ENCODE assay signal across 8 cellular contexts in the genomic region with DNA sequence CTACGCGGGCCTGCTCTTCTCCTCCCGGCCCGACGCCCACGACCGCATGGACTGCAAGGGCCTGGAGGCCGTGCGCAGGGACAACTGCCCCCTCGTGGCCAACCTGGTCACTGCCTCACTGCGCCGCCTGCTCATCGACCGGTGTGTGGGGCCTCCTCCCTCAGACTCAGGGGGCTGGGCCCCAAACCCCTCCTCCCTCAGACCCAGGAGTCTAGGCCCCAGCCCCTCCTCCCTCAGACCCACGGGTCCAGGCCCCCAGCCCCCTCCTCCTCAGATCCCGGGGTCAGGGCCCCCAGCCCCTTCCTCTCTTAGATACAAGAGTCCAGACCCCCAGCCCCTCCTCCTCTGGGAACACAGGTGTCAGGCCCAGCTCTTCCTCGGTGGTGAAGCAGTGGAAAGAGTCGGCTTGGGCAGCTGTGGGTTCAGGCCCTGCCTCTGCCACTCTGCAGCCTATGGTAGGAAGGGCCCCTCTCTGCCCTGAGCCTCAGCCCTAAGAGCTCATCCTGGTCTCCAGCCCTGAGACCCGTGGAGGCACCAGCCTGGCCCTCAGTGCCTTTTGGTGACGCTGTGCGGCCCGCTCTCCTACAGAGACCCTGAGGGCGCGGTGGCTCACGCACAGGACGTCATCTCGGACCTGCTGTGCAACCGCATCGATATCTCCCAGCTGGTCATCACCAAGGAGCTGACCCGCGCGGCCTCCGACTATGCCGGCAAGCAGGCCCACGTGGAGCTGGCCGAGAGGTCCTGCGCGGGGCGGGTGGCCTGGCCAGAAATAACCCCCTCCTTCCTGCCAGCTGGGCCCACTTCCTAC. TPM values are rescaled to one million over a fixed set of nuclear protein-coding genes. Genes with fewer than 3 reads are reported as not detected.
A peak's percentile ranks its signal among the peaks of the same experiment; 100 is the strongest.
DNase-seq lines count a peak whose midpoint lies in the region; ATAC-seq and TF ChIP-seq lines count a peak whose summit lies in the region.

No MANE protein-coding gene starts in this region.

- DNase-seq in Calu3 (peak; percentile 45), H4 (ENCODE audit: low spot score) (peak; percentile 64), NCI-H82 treated with DMSO at 0.1 percent for 48 hours (lab: John Stamatoyannopoulos, UW; ENCODE audit: unreplicated experiment) (peak; percentile 3), activated T-cell treated with anti-CD3 and anti-CD28 coated beads for 1 hour (ENCODE audit: low read depth) (peak; percentile 68), erythroblast (lab: John Stamatoyannopoulos, UW) (peak; percentile 86 to 90), natural killer cell (peak; percentile 72)

- H3K4me1 Mint-ChIP-seq in Calu3 (ENCODE audit: low read depth, unreplicated experiment) (no peaks in the 10 kb centered on the region), natural killer cell (peaks cover 9 to 24% of the 10 kb centered on the region in 2 donors)
- H3K4me1 Mint-ChIP-seq in stimulated activated naive CD8-positive, alpha-beta T cell treated with anti-CD3 and anti-CD28 coated beads, Interleukin-15, Interleukin-2, amounts not matched to agents 100 ng/mL and 50 ng/mL, for 24 hours (ENCODE audit: low read depth), result peaks cover 15% of the 10 kb centered on the region

- CTCF ChIA-PET in Calu3 (lab: Charles Lee), result interaction anchor here (1.1 kb wide), 1 partner anchor 16 kb away, joined by 3 read pairs; no protein-coding TSS in a partner anchor

- peaks cover 7% of the 10 kb centered on the region for H3K27me3 Mint-ChIP-seq in Calu3 (ENCODE audit: unreplicated experiment)
- peaks cover 14 to 15% of the 10 kb centered on the region in 2 donors for H3K27me3 Mint-ChIP-seq in natural killer cell (ENCODE audit: low read depth in 2 of 2)
- H3K27me3 Mint-ChIP-seq in stimulated activated naive CD8-positive, alpha-beta T cell treated with anti-CD3 and anti-CD28 coated beads, Interleukin-15, Interleukin-2, amounts not matched to agents 100 ng/mL and 50 ng/mL, for 24 hours, result peaks cover 9% of the 10 kb centered on the region

- H3K4me3 Mint-ChIP-seq in Calu3 (ENCODE audit: low read depth, unreplicated experiment) (no peak overlapping the region), natural killer cell (no peak overlapping the region)
- no peak overlapping the region for H3K4me3 Mint-ChIP-seq in stimulated activated naive CD8-positive, alpha-beta T cell treated with anti-CD3 and anti-CD28 coated beads, Interleukin-15, Interleukin-2, amounts not matched to agents 100 ng/mL and 50 ng/mL, for 24 hours

- ATAC-seq in natural killer cell (peak; percentile 78 to 93 (median 92)), GM18519 (IDR thresholded peaks at IDR 0.05; ENCODE audit: low FRiP score, unreplicated experiment) (no peak)

- intact Hi-C loops in Calu3 (cut with micrococcal nuclease; ENCODE audit: unreplicated experiment) (no loop called here), natural killer cell (cut with micrococcal nuclease) (loop anchor here (1.0 kb wide), 2 partner anchors 47 to 58 kb away; no protein-coding TSS in a partner anchor)

- H3K27ac Mint-ChIP-seq in Calu3 (ENCODE audit: unreplicated experiment), result no peak overlapping the region
- peak overlapping the region in 1 of 2 donors; percentile 70 for H3K27ac Mint-ChIP-seq in natural killer cell
- H3K27ac Mint-ChIP-seq in stimulated activated naive CD8-positive, alpha-beta T cell treated with anti-CD3 and anti-CD28 coated beads, Interleukin-15, Interleukin-2, amounts not matched to agents 100 ng/mL and 50 ng/mL, for 24 hours, result peak overlapping the region; percentile 21

- BruUV-seq in Calu3 (replicated peaks; lab: Mats Ljungman, UMichigan), result no TSS peak

- TF ChIP-seq POLR2A in erythroblast (IDR thresholded peaks at IDR 0.05; ENCODE audit: low read length), result no peak

- peak; percentile 86 for TF ChIP-seq CTCF in Calu3 (IDR thresholded peaks at IDR 0.05; ENCODE audit: unreplicated experiment)
- TF ChIP-seq CTCF in natural killer cell (IDR thresholded peaks at IDR 0.05), result peak; percentile 80

- H3K36me3 Mint-ChIP-seq in Calu3 (ENCODE audit: insufficient read depth, unreplicated experiment) (peaks cover 8% of the 10 kb centered on the region), natural killer cell (no peaks in the 10 kb centered on the region)
- peaks cover 34% of the 10 kb centered on the region for H3K36me3 Mint-ChIP-seq in stimulated activated naive CD8-positive, alpha-beta T cell treated with anti-CD3 and anti-CD28 coated beads, Interleukin-15, Interleukin-2, amounts not matched to agents 100 ng/mL and 50 ng/mL, for 24 hours (ENCODE audit: low read depth)

- no peaks in the 10 kb centered on the region for H3K9me3 Mint-ChIP-seq in Calu3 (ENCODE audit: low read depth, unreplicated experiment)
- no peaks in the 10 kb centered on the region for H3K9me3 Mint-ChIP-seq in natural killer cell
- no peaks in the 10 kb centered on the region for H3K9me3 Mint-ChIP-seq in stimulated activated naive CD8-positive, alpha-beta T cell treated with anti-CD3 and anti-CD28 coated beads, Interleukin-15, Interleukin-2, amounts not matched to agents 100 ng/mL and 50 ng/mL, for 24 hours

RNA-seq across cellular contexts. Expression of a gene that starts 3.7 kb away (rescaled TPM):
- total RNA-seq in Calu3 (2022) (1.2 and 1.3 TPM in 2 replicates), natural killer cell (1 to 10 TPM in 1 of 3 donors, under 1 TPM in 2; 0.77 to 2.8 (median 0.78) TPM)
- 0.10 TPM in 2 replicates for total RNA-seq in H4 (2014; rRNA removed; shearing (Covaris generic))

RNA-seq across cellular contexts. Expression of a gene that starts 17.6 kb away (rescaled TPM):
- total RNA-seq in Calu3 (2022), result not detected in 2 replicates
- total RNA-seq in H4 (2014; rRNA removed; shearing (Covaris generic)), result not detected in 2 replicates
- under 1 TPM in 2 of 3 donors, not detected in 1; 0.09 to 0.15 TPM for total RNA-seq in natural killer cell

RNA-seq across cellular contexts. Expression of a gene that starts 30.9 kb away (rescaled TPM):
- total RNA-seq in Calu3 (2022) (67.1 and 81.9 TPM in 2 replicates), natural killer cell (10 to 100 TPM; 26.1 to 32.0 (median 30.2) TPM)
- 45.8 and 58.6 TPM in 2 replicates for total RNA-seq in H4 (2014; rRNA removed; shearing (Covaris generic))

RNA-seq across cellular contexts. Expression of a gene that starts 38.8 kb away (rescaled TPM):
- total RNA-seq in Calu3 (2022), result 72.7 and 77.5 TPM in 2 replicates
- total RNA-seq in H4 (2014; rRNA removed; shearing (Covaris generic)), result 79.5 and 104 TPM in 2 replicates
- total RNA-seq in natural killer cell, result 100 to 1,000 TPM; 185 to 217 (median 211) TPM

RNA-seq across cellular contexts. Expression of a gene that starts 49.6 kb away (rescaled TPM):
- total RNA-seq in Calu3 (2022) (1.9 and 3.6 TPM in 2 replicates), natural killer cell (1 to 10 TPM in 1 of 3 donors, under 1 TPM in 2; 0.94 to 1.3 (median 0.95) TPM)
- 0.99 TPM in 1 of 2 replicates, not detected in the other for total RNA-seq in H4 (2014; rRNA removed; shearing (Covaris generic))

Comparison
In these comparisons a context has a peak if more than half of its experiments do, and no peak if none do; other contexts are left out.
1. DNase-seq: peak in every context shown above with its lines; median percentile 88 in erythroblast; 72 in natural killer cell; 68 in activated T-cell treated with anti-CD3 and anti-CD28 coated beads for 1 hour; 64 in H4; 45 in Calu3; 3 in NCI-H82 treated with DMSO at 0.1 percent for 48 hours.